Comparison of ENCODE assay signal across 2 cellular contexts in genomic region chr2:66665124-66665984, GRCh38.
TF ChIP-seq lines count a peak whose summit lies in the region.

No MANE protein-coding gene starts in this region.

TF ChIP-seq in IMR-90, 13 proteins besides CTCF, POLR2A, EP300 and RAD21:
- TF ChIP-seq NFE2L2 (IDR thresholded peaks at IDR 0.05; ENCODE audit: low read depth, low read length) (peak; percentile 65), CEBPB (IDR thresholded peaks at IDR 0.05; ENCODE audit: low read depth, low read length) (peak; percentile 64), USF2 (IDR thresholded peaks at IDR 0.05; ENCODE audit: low read depth, low read length) (no peak), FOS (IDR thresholded peaks at IDR 0.05; ENCODE audit: low read depth, low read length) (no peak)

TF ChIP-seq in H1, 55 proteins besides CTCF, POLR2A, EP300 and RAD21:
- TF ChIP-seq POU5F1 (IDR thresholded peaks at IDR 0.05; ENCODE audit: low read depth, low read length) (no peak), TBP (IDR thresholded peaks at IDR 0.05; ENCODE audit: low read depth, low read length) (no peak), TCF12 (IDR thresholded peaks at IDR 0.05; ENCODE audit: low read depth, low read length) (no peak), SIN3A (conservative IDR thresholded peaks at IDR 0.05 in 1 of 2, IDR thresholded peaks at IDR 0.05 in 1 of 2; ENCODE audit: low read depth in 1 of 2, low read length in 2 of 2) (no peak), SP2 (IDR thresholded peaks at IDR 0.05; ENCODE audit: low read length) (no peak), CBX5 (IDR thresholded peaks at IDR 0.05; ENCODE audit: low read depth, low read length) (no peak), MAX (IDR thresholded peaks at IDR 0.05) (no peak), PHF8 (conservative IDR thresholded peaks at IDR 0.05; ENCODE audit: low read depth, low read length) (no peak), KDM4A (IDR thresholded peaks at IDR 0.05; ENCODE audit: low read depth, low read length, severe bottlenecking) (no peak), CREB1 (IDR thresholded peaks at IDR 0.05) (no peak), JUND (IDR thresholded peaks at IDR 0.05; ENCODE audit: low read length) (no peak), TAF7 (optimal IDR thresholded peaks at IDR 0.05; ENCODE audit: borderline replicate concordance, low read depth, low read length) (no peak), JUN (IDR thresholded peaks at IDR 0.05; ENCODE audit: low read depth, low read length) (no peak), CHD2 (IDR thresholded peaks at IDR 0.05; ENCODE audit: low read length) (no peak), ATF3 (IDR thresholded peaks at IDR 0.05; ENCODE audit: insufficient read depth, low read depth, low read length) (no peak), RNF2 (IDR thresholded peaks at IDR 0.05; ENCODE audit: borderline replicate concordance, low read depth, low read length, missing control alignments, poor library complexity, severe bottlenecking) (no peak), CHD7 (IDR thresholded peaks at IDR 0.05; ENCODE audit: insufficient replicate concordance, low read length) (no peak), MAFK (IDR thresholded peaks at IDR 0.05; ENCODE audit: low read depth, low read length) (no peak), RXRA (IDR thresholded peaks at IDR 0.05; ENCODE audit: insufficient read depth, low read depth, low read length) (no peak)
- TF ChIP-seq, protein P1, sequence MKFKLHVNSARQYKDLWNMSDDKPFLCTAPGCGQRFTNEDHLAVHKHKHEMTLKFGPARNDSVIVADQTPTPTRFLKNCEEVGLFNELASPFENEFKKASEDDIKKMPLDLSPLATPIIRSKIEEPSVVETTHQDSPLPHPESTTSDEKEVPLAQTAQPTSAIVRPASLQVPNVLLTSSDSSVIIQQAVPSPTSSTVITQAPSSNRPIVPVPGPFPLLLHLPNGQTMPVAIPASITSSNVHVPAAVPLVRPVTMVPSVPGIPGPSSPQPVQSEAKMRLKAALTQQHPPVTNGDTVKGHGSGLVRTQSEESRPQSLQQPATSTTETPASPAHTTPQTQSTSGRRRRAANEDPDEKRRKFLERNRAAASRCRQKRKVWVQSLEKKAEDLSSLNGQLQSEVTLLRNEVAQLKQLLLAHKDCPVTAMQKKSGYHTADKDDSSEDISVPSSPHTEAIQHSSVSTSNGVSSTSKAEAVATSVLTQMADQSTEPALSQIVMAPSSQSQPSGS (IDR thresholded peaks at IDR 0.05; ENCODE audit: low read length): no peak
